ENCODE assay signal across 1 cellular context in the genomic region with DNA sequence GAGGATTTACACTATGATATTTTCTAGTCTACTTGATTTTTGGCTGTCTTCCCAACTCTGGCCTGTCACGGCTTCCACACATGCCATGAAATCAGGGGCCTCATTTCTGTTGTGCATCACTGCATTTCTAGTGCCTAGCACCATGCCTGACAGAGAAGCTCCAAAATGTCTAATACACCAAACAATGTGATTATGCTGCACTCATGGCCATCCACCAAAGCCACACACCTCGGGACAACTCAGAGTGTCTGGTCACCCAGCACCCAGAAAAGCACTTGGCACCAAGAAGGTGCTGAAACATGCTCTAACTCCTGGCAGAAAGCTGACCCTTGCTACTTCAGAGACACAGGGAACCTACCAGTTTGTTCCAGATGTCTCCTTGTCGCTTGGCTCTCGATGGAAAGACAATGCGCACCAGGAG.
TF ChIP-seq lines count a peak whose summit lies in the region.

No MANE protein-coding gene starts in this region.

TF ChIP-seq in HepG2, 621 proteins besides CTCF, POLR2A, EP300 and RAD21:
- TF ChIP-seq PITX1 (CRISPR knock-in tag; IDR thresholded peaks at IDR 0.05) (no peak), MED13 (CRISPR knock-in tag; IDR thresholded peaks at IDR 0.05) (no peak), IKZF1 (IDR thresholded peaks at IDR 0.05) (no peak)
- TF ChIP-seq, protein P1, sequence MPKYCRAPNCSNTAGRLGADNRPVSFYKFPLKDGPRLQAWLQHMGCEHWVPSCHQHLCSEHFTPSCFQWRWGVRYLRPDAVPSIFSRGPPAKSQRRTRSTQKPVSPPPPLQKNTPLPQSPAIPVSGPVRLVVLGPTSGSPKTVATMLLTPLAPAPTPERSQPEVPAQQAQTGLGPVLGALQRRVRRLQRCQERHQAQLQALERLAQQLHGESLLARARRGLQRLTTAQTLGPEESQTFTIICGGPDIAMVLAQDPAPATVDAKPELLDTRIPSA (CRISPR knock-in tag; IDR thresholded peaks at IDR 0.05; ENCODE audit: borderline replicate concordance), result no peak
